Comparison of ENCODE assay signal across 11 cellular contexts in genomic region chr11:17845431-17845881, GRCh38.
DNase-seq lines count a peak whose midpoint lies in the region; ATAC-seq, FAIRE-seq and TF ChIP-seq lines count a peak whose summit lies in the region.
"Had no signal": no experiment of that assay in that cellular context is flagged by ENCODE, and none has a peak within 500 bp of the region (broad histone marks: within the 10 kb centered on the region; RNA-seq: fewer than 3 reads in every experiment).

No MANE protein-coding gene starts in this region.

- TF ChIP-seq POLR2A in IMR-90 (IDR thresholded peaks at IDR 0.05; ENCODE audit: low read depth, low read length) (no peak), endothelial cell of umbilical vein (IDR thresholded peaks at IDR 0.05; ENCODE audit: low read depth, low read length) (no peak)

- peak; percentile 86 for ATAC-seq in IMR-90 (ENCODE audit: low read depth)
- ATAC-seq: activated T-helper 17 cell treated with anti-CD3 and anti-CD28 coated beads, Interleukin-2, amount 50 U/mL, for 72 hours had no signal

- peak overlapping the region; percentile 12; the same call in 1 of the 2 replicates for H3K18ac ChIP-seq in IMR-90 (ENCODE audit: low read depth, low read length)

- no peaks in the 10 kb centered on the region for H3K79me1 ChIP-seq in IMR-90 (ENCODE audit: low read depth in 1 of 2, low read length in 2 of 2)

- no peak overlapping the region for H3K23ac ChIP-seq in IMR-90 (ENCODE audit: low read depth, low read length)

- H4K20me1 ChIP-seq in IMR-90 (ENCODE audit: insufficient read depth, low read length) (0 out of 2 replicates have a peak, but pooled peaks cover 3% of the 10 kb centered on the region), endothelial cell of umbilical vein (replicated peaks; ENCODE audit: control insufficient read depth, extremely low read depth, insufficient read depth, low read length) (no peaks in the 10 kb centered on the region)

- POLR2A ChIA-PET in IMR-90 (lab: Charles Lee; ENCODE audit: unreplicated experiment), result no interaction called here
- POLR2A ChIA-PET in endothelial cell of umbilical vein (lab: Charles Lee), result no interaction called here

- FAIRE-seq in endothelial cell of umbilical vein (lab: Jason Lieb, UNC), result peak; percentile 21

- peak overlapping the region; percentile 73 for H4K91ac ChIP-seq in IMR-90 (ENCODE audit: insufficient read depth, low read depth, low read length)

- in situ Hi-C loops in IMR-90 (cut with MboI; ENCODE audit: low sequenced_read_pairs), result no loop called here

- H3K9ac ChIP-seq in IMR-90 (ENCODE audit: low read depth, low read length) (no peak overlapping the region), endothelial cell of umbilical vein (replicated peaks; ENCODE audit: extremely low read depth, insufficient read depth, low read length) (no peak overlapping the region)

- no peak overlapping the region for H2AK9ac ChIP-seq in IMR-90 (replicated peaks; ENCODE audit: low read depth, low read length, poor library complexity)

- H2AFZ ChIP-seq in IMR-90 (replicated peaks; ENCODE audit: low read length, poor library complexity) (peak overlapping the region; percentile 52), endothelial cell of umbilical vein (ENCODE audit: low read depth, low read length) (no peak overlapping the region)

- H3K4me3 ChIP-seq in IMR-90 (ENCODE audit: insufficient read depth, low read depth, low read length) (no peak overlapping the region), endothelial cell of umbilical vein (replicated peaks in 1 of 3; ENCODE audit: insufficient read depth in 1 of 3, low read depth in 1 of 3, low read length in 3 of 3) (no peak overlapping the region)

- DNase-seq in AG09319 (ENCODE audit: extremely low read depth, low read depth) (peak; percentile 76), IMR-90 (peak; percentile 91), endothelial cell of umbilical vein (ENCODE audit: low read depth, low spot score) (no peak), myocyte (ENCODE audit: low read depth) (peak; percentile 62), NOMO-1 treated with DMSO at 0.1 percent for 48 hours (lab: John Stamatoyannopoulos, UW; ENCODE audit: unreplicated experiment) (no peak), GM19240 (ENCODE audit: insufficient read length, low spot score) (no peak), NCI-H2227 (lab: John Stamatoyannopoulos, UW; ENCODE audit: unreplicated experiment) (no peak)
- DNase-seq in stimulated activated CD4-positive, alpha-beta T cell treated with anti-CD3 and anti-CD28 coated beads, Interleukin-4, amount 100 ng/mL, for 1 hour, result no peak
- DNase-seq: cerebellar nuclear complex, NCI-H1436 had no signal

- H3K27me3 ChIP-seq in IMR-90 (ENCODE audit: control insufficient read depth, insufficient read depth, low read length) (no peaks in the 10 kb centered on the region), endothelial cell of umbilical vein (ENCODE audit: control insufficient read depth in 2 of 2, insufficient read depth in 2 of 2, low read length in 2 of 2) (no peaks in the 10 kb centered on the region)

- no peak overlapping the region for H3K56ac ChIP-seq in IMR-90 (ENCODE audit: extremely low read depth, insufficient read depth, low read length)

- peak overlapping the region; percentile 71 for H3K4ac ChIP-seq in IMR-90 (ENCODE audit: low read depth, low read length)

- H3K36me3 ChIP-seq in IMR-90 (ENCODE audit: control insufficient read depth, insufficient read depth, low read length) (no peaks in the 10 kb centered on the region), endothelial cell of umbilical vein (ENCODE audit: control insufficient read depth in 2 of 2, extremely low read depth in 1 of 2, insufficient read depth in 2 of 2, low read length in 2 of 2) (no peaks in the 10 kb centered on the region)

- dilution Hi-C loops in IMR-90 (cut with HindIII; ENCODE audit: low sequenced_read_pairs, unreplicated experiment), result no loop called here
- dilution Hi-C loops in endothelial cell of umbilical vein (cut with MboI; ENCODE audit: extremely low pct_ligation_motif_present, low sequenced_read_pairs), result no loop called here

- H3K4me2 ChIP-seq in IMR-90 (ENCODE audit: low read depth, low read length), result peak overlapping the region; percentile 20; the same call in 1 of the 2 replicates
- no peak overlapping the region for H3K4me2 ChIP-seq in endothelial cell of umbilical vein (ENCODE audit: insufficient read depth, low read length)

- H2BK15ac ChIP-seq in IMR-90 (ENCODE audit: low read depth, low read length), result peak overlapping the region; percentile 67; the same call in 2 of the 3 replicates

- no peak for TF ChIP-seq RAD21 in IMR-90 (IDR thresholded peaks at IDR 0.05; ENCODE audit: low read length)

- H2BK20ac ChIP-seq in IMR-90 (ENCODE audit: low read depth, low read length), result peak overlapping the region; percentile 79; the same call in 1 of the 2 replicates

- H2BK5ac ChIP-seq in IMR-90 (ENCODE audit: low read depth, low read length, poor library complexity, severe bottlenecking), result no peak overlapping the region

- BruUV-seq in IMR-90 (replicated peaks; lab: Mats Ljungman, UMichigan) (no TSS peak), endothelial cell of umbilical vein (replicated peaks; lab: Mats Ljungman, UMichigan) (no TSS peak)

- peak overlapping the region; percentile 51 for H3K14ac ChIP-seq in IMR-90 (replicated peaks; ENCODE audit: low read depth, low read length)

- intact Hi-C loops in IMR-90 (cut with micrococcal nuclease) (loop anchor here (5.0 kb wide), 1 partner anchor 83 kb away; no protein-coding TSS in a partner anchor), endothelial cell of umbilical vein (cut with micrococcal nuclease) (no loop called here)

- no peaks in the 10 kb centered on the region for H3K79me2 ChIP-seq in endothelial cell of umbilical vein (ENCODE audit: control insufficient read depth, insufficient read depth, low read length)

- H4K8ac ChIP-seq in IMR-90 (ENCODE audit: low read depth in 2 of 2, low read length in 2 of 2), result peak overlapping the region in 1 of 2 experiments; percentile 41; a peak in 1 of 4 replicates

- H3K27ac ChIP-seq in IMR-90 (ENCODE audit: insufficient read depth, low read length) (peak overlapping the region; percentile 18; the same call in 1 of the 2 replicates), endothelial cell of umbilical vein (ENCODE audit: insufficient read depth, low read depth, low read length) (no peak overlapping the region)

- H3K4me1 ChIP-seq in IMR-90 (ENCODE audit: control insufficient read depth, insufficient read depth, low read length) (peaks cover 14% of the 10 kb centered on the region), endothelial cell of umbilical vein (ENCODE audit: control insufficient read depth, extremely low read depth, insufficient read depth, low read length) (no peaks in the 10 kb centered on the region)

- H3K9me1 ChIP-seq in IMR-90 (ENCODE audit: insufficient read depth, low read length), result peaks cover 14% of the 10 kb centered on the region
- H3K9me1 ChIP-seq in endothelial cell of umbilical vein (replicated peaks; ENCODE audit: control insufficient read depth, extremely low read depth, insufficient read depth, low read length), result no peaks in the 10 kb centered on the region

- CTCF ChIA-PET in IMR-90 (lab: Yijun Ruan, JAX), result interaction anchor here (1.2 to 1.7 kb wide), 6 partner anchors 10 to 128 kb away, joined by 3 to 6 read pairs (median 4); no protein-coding TSS in a partner anchor
- CTCF ChIA-PET in endothelial cell of umbilical vein (lab: Charles Lee), result interaction anchor here (1.9 kb wide), 1 partner anchor 114 kb away, joined by 7 read pairs; no protein-coding TSS in a partner anchor

- peak overlapping the region; percentile 67 for H2BK120ac ChIP-seq in IMR-90 (ENCODE audit: low read depth, low read length)

- no peaks in the 10 kb centered on the region for H3K9me3 ChIP-seq in IMR-90 (ENCODE audit: control insufficient read depth, insufficient read depth, low read length)
- H3K9me3 ChIP-seq in endothelial cell of umbilical vein (replicated peaks; ENCODE audit: control insufficient read depth, insufficient read depth, low read length), result no peaks in the 10 kb centered on the region

- peak overlapping the region; percentile 65 for H2AK5ac ChIP-seq in IMR-90 (ENCODE audit: low read depth, low read length)

- no peak overlapping the region for H4K5ac ChIP-seq in IMR-90 (ENCODE audit: low read depth, low read length)

- no peak for TF ChIP-seq CTCF in AG09319 (IDR thresholded peaks at IDR 0.05; ENCODE audit: low read depth, low read length)
- TF ChIP-seq CTCF in IMR-90 (conservative IDR thresholded peaks at IDR 0.05; ENCODE audit: low read depth, low read length), result no peak
- TF ChIP-seq CTCF in endothelial cell of umbilical vein (IDR thresholded peaks at IDR 0.05; ENCODE audit: extremely low read depth in 1 of 2, insufficient read depth in 1 of 2, low read depth in 1 of 2, low read length in 2 of 2), result no peak

TF ChIP-seq in IMR-90, 13 proteins besides CTCF, POLR2A, EP300 and RAD21 (continues in another document):
- TF ChIP-seq MAFK (IDR thresholded peaks at IDR 0.05; ENCODE audit: low read depth, low read length) (no peak), MAZ (IDR thresholded peaks at IDR 0.05; ENCODE audit: borderline replicate concordance, low read depth, low read length) (no peak), NFE2L2 (IDR thresholded peaks at IDR 0.05; ENCODE audit: low read depth, low read length) (no peak), USF2 (IDR thresholded peaks at IDR 0.05; ENCODE audit: low read depth, low read length) (no peak)

TF ChIP-seq in endothelial cell of umbilical vein, 7 proteins besides CTCF, POLR2A, EP300 and RAD21:
- no peak for TF ChIP-seq GATA2 (IDR thresholded peaks at IDR 0.05; ENCODE audit: insufficient read depth, insufficient read length, low read depth, low read length)
- peak; percentile 22 for TF ChIP-seq FOS (IDR thresholded peaks at IDR 0.05; ENCODE audit: borderline replicate concordance, insufficient read depth, low read length)
- no peak for TF ChIP-seq MAX (IDR thresholded peaks at IDR 0.05; ENCODE audit: insufficient read depth, insufficient read length)

Comparison
In these comparisons a context has a peak if more than half of its experiments do, and no peak if none do; other contexts are left out.
1. DNase-seq: peak in AG09319 (single experiment), IMR-90 (single experiment) and myocyte (single experiment); none in endothelial cell of umbilical vein (single experiment), stimulated activated CD4-positive, alpha-beta T cell treated with anti-CD3 and anti-CD28 coated beads, Interleukin-4, amount 100 ng/mL, for 1 hour (single experiment), NOMO-1 treated with DMSO at 0.1 percent for 48 hours (single experiment), GM19240 (single experiment) and NCI-H2227 (single experiment).